In the genomic region with DNA sequence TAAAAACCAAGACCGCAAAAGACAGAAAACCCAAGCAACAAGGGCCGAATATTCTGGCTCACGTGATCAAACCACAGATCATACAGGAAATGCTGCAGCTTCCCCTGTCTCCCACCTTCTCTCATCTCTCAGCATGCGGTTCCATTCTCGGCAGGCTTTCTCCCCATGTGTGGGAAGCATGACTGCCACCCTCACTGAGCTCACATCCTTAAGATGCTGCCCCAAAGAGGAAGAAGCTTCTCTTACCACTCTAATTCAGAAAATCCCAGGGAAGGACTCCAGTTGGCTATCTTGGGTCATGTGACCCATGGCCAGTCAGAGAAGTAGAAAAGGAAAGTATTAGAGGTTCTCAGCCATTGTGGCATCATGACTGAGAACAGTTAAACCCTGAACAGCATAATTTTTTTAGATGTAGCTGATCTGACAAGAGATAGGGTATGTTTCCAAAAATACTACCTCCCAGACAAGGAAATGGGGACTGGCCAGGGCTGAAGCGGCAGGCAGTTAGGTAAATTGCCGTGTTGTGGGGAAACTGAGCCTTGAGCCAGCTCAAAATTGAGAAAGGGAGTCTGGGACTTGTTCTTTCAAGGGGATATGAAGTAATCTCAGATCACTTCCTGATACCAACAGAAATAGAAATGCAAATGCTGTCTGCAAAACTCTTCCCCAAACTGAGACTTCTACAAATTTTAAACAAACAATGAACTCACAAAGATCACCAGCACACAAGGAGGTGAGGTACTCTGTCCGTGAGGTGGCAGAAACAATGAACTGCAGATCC, we compare ENCODE assay signal across 8 cellular contexts. TPM values are rescaled to one million over a fixed set of nuclear protein-coding genes. Genes with fewer than 3 reads are reported as not detected.
DNase-seq lines count a peak whose midpoint lies in the region; ATAC-seq, FAIRE-seq and TF ChIP-seq lines count a peak whose summit lies in the region.

No MANE protein-coding gene starts in this region.

- H3K36me3 ChIP-seq in SK-N-MC (ENCODE audit: insufficient read depth, low read length) (no peaks in the 10 kb centered on the region), PC-3 (ENCODE audit: low read depth, low read length) (no peaks in the 10 kb centered on the region)

- H3K27me3 Mint-ChIP-seq in HFFc6 (ENCODE audit: insufficient read depth) = peaks cover 7% of the 10 kb centered on the region

- H3K4me2 ChIP-seq in PC-3 (ENCODE audit: low read length) = no peak overlapping the region

- no peak overlapping the region for H3K27ac Mint-ChIP-seq in HFFc6

- H3K4me3 ChIP-seq in SK-N-MC (0 out of 2 replicates have a peak overlapping the region, but pooled peaks have one; percentile 9), PC-3 (ENCODE audit: low read length) (no peak overlapping the region)

- H3K4me1 Mint-ChIP-seq in HFFc6 (ENCODE audit: low read depth) = peaks cover 7% of the 10 kb centered on the region

- no peaks in the 10 kb centered on the region for H3K9me3 ChIP-seq in SK-N-MC (ENCODE audit: low read depth, low read length)
- H3K9me3 ChIP-seq in PC-3 (ENCODE audit: low read length) = no peaks in the 10 kb centered on the region

- TF ChIP-seq POLR2A in GM12892 (IDR thresholded peaks at IDR 0.05; ENCODE audit: low read depth, low read length) = no peak

- no peak overlapping the region for H3K4me3 Mint-ChIP-seq in HFFc6

- DNase-seq in GM12892 (ENCODE audit: insufficient read length) (peak; percentile 54), SK-N-MC (ENCODE audit: low read depth, low spot score) (peak; percentile 35), PC-3 (no peak), HFFc6 (no peak), NCI-H82 treated with DMSO at 0.1 percent for 48 hours (lab: John Stamatoyannopoulos, UW; ENCODE audit: unreplicated experiment) (no peak)
- DNase-seq in activated naive CD4-positive, alpha-beta T cell treated with anti-CD3 and anti-CD28 coated beads, Interleukin-2, amount 50 U/mL, for 16 hours = peak; percentile 60
- DNase-seq in stimulated activated CD4-positive, alpha-beta T cell treated with anti-CD3 and anti-CD28 coated beads, Interleukin-1b, Interleukin-23, amount 100 ng/mL, for 4 hours (ENCODE audit: low read depth in 2 of 2) = peak; percentile 39 to 62

- H3K27ac ChIP-seq in SK-N-MC = no peak overlapping the region
- no peak overlapping the region for H3K27ac ChIP-seq in PC-3 (ENCODE audit: low read length)

- intact Hi-C loops in PC-3 (cut with micrococcal nuclease) = no loop called here

- no peaks in the 10 kb centered on the region for H3F3A ChIP-seq in PC-3 (ENCODE audit: low read length, unreplicated experiment)

- H3K79me2 ChIP-seq in PC-3 (ENCODE audit: low read length) = no peaks in the 10 kb centered on the region

- ATAC-seq in PC-3 (no peak), GM21619 (IDR thresholded peaks at IDR 0.05; ENCODE audit: unreplicated experiment) (no peak)

- no peak for TF ChIP-seq CTCF in PC-3 (conservative IDR thresholded peaks at IDR 0.05; ENCODE audit: low read depth, low read length)
- TF ChIP-seq CTCF in HFFc6 (IDR thresholded peaks at IDR 0.05) = no peak

- FAIRE-seq in GM12892 (lab: Jason Lieb, UNC) = peak; percentile 82

- POLR2A ChIA-PET in PC-3 (lab: Charles Lee; ENCODE audit: unreplicated experiment) = no interaction called here

- H3K27me3 ChIP-seq in PC-3 (ENCODE audit: low read length) = no peaks in the 10 kb centered on the region

- H3K9me3 Mint-ChIP-seq in HFFc6 = peaks cover 15% of the 10 kb centered on the region

- BruUV-seq in PC-3 (replicated peaks; lab: Mats Ljungman, UMichigan) = no TSS peak

- peaks cover 8% of the 10 kb centered on the region; the same call in 1 of the 2 replicates for H3K4me1 ChIP-seq in PC-3 (ENCODE audit: insufficient read depth, low read length)

- H3K9ac ChIP-seq in SK-N-MC (ENCODE audit: insufficient read length) (no peak overlapping the region), PC-3 (ENCODE audit: low read length) (no peak overlapping the region)

- H3K9me2 ChIP-seq in PC-3 (replicated peaks; ENCODE audit: low read length) = no peaks in the 10 kb centered on the region

- CTCF ChIA-PET in PC-3 (lab: Charles Lee) = no interaction called here

- peaks cover 6% of the 10 kb centered on the region for H3K36me3 Mint-ChIP-seq in HFFc6 (ENCODE audit: low read depth)

- no peak overlapping the region for H2AFZ ChIP-seq in PC-3 (ENCODE audit: low read length)

- H4K20me1 ChIP-seq in PC-3 (ENCODE audit: low read length) = no peaks in the 10 kb centered on the region

RNA-seq across cellular contexts. Expression of a gene that starts 37.1 kb away (rescaled TPM):
- not detected for polyA plus RNA-seq in GM12892 (2012; ENCODE audit: missing spikeins)
- not detected in 2 replicates for total RNA-seq in PC-3 (2014; rRNA removed)
- total RNA-seq in HFFc6 (2021; fragmentation: NEBNext Ultra II Directional; extraction: Animal tissue kit (Norgen Biotek cat#: 25700)) = under 1 TPM in 2 of 6 experiments, not detected in 4; 0.12 to 0.14 TPM

RNA-seq across cellular contexts. Expression of a gene that starts 53.7 kb away (rescaled TPM):
- polyA plus RNA-seq in GM12892 (2012; ENCODE audit: missing spikeins) = 159 TPM
- 1,115 and 1,441 TPM in 2 replicates for total RNA-seq in PC-3 (2014; rRNA removed)
- total RNA-seq in HFFc6 (2021; fragmentation: NEBNext Ultra II Directional; extraction: Animal tissue kit (Norgen Biotek cat#: 25700)) = 1,000 to 10,000 TPM in 4 of 6 experiments, 100 to 1,000 TPM in 2; 687 to 1,047 (median 1,018) TPM

Comparison
In these comparisons a context has a peak if more than half of its experiments do, and no peak if none do; other contexts are left out.
1. DNase-seq: peak in GM12892 (single experiment), SK-N-MC (single experiment), activated naive CD4-positive, alpha-beta T cell treated with anti-CD3 and anti-CD28 coated beads, Interleukin-2, amount 50 U/mL, for 16 hours (single experiment) and stimulated activated CD4-positive, alpha-beta T cell treated with anti-CD3 and anti-CD28 coated beads, Interleukin-1b, Interleukin-23, amount 100 ng/mL, for 4 hours (2 of 2); none in PC-3 (single experiment), HFFc6 (single experiment) and NCI-H82 treated with DMSO at 0.1 percent for 48 hours (single experiment).